18 cellular contexts compared by ENCODE assay signal in the genomic region with DNA sequence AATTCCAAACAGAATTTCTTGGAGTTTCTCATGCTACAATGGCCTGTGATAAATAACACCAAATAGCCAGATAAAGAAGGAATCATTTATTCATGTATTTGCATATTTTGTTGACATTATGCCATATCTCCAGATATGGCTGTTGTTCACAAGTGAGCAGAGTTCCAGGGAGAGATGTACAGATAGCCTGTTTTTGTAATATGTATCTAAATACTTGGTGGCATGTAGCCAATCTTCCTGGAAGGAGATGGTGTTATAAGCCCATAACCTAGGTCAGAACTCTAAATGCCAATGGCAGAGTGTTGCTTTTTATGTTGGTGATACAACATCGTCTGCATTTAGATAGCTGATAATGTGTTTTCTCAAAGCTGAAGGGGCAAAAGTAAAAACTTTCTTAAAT.
DNase-seq lines count a peak whose midpoint lies in the region; ATAC-seq and TF ChIP-seq lines count a peak whose summit lies in the region.
"Had no signal": no experiment of that assay in that cellular context is flagged by ENCODE, and none has a peak within 500 bp of the region (broad histone marks: within the 10 kb centered on the region; RNA-seq: fewer than 3 reads in every experiment).

No MANE protein-coding gene starts in this region.

- no peak for TF ChIP-seq POLR2A in stomach (IDR thresholded peaks at IDR 0.05)

- H3K27ac Mint-ChIP-seq in mesothelial cell of epicardium = peak overlapping the region; percentile 69
- H3K27ac Mint-ChIP-seq: GM23338, IgD-negative memory B cell had no signal

- TF ChIP-seq CTCF in cardiac muscle cell (IDR thresholded peaks at IDR 0.05; ENCODE audit: low read depth, low read length) (no peak), mesothelial cell of epicardium (IDR thresholded peaks at IDR 0.05; ENCODE audit: unreplicated experiment) (no peak), stomach (IDR thresholded peaks at IDR 0.05) (no peak)

- H3K36me3 ChIP-seq in cardiac muscle cell = no peaks in the 10 kb centered on the region
- H3K36me3 ChIP-seq in stomach = no peaks in the 10 kb centered on the region
- H3K36me3 ChIP-seq: BLaER1 treated with 17β-estradiol and CSF1 and Interleukin-3, amounts not matched to agents 10 nM and 100 nM had no signal

- H3K4me1 ChIP-seq in cardiac muscle cell (ENCODE audit: low read depth) = peaks cover 30% of the 10 kb centered on the region
- peaks cover 0 to 25% (median 9%) of the 10 kb centered on the region in 4 donors for H3K4me1 ChIP-seq in stomach

- H3K9me3 ChIP-seq in cardiac muscle cell (ENCODE audit: low read depth) = no peaks in the 10 kb centered on the region
- H3K9me3 ChIP-seq in stomach = no peaks in the 10 kb centered on the region
- H3K9me3 ChIP-seq: BLaER1 treated with 17β-estradiol and CSF1 and Interleukin-3, amounts not matched to agents 10 nM and 100 nM had no signal

- no peaks in the 10 kb centered on the region for H3K27me3 Mint-ChIP-seq in mesothelial cell of epicardium (ENCODE audit: low read depth)
- H3K27me3 Mint-ChIP-seq: IgD-negative memory B cell had no signal

- H3K27ac ChIP-seq in cardiac muscle cell (peak overlapping the region; percentile 92), stomach (peak overlapping the region in 1 of 5 donors; percentile 61)
- H3K27ac ChIP-seq: BLaER1 treated with 17β-estradiol and CSF1 and Interleukin-3, amounts not matched to agents 10 nM and 100 nM; HL-60 had no signal

- H3K27me3 ChIP-seq in cardiac muscle cell = no peaks in the 10 kb centered on the region
- no peaks in the 10 kb centered on the region for H3K27me3 ChIP-seq in stomach
- H3K27me3 ChIP-seq: BLaER1 treated with 17β-estradiol and CSF1 and Interleukin-3, amounts not matched to agents 10 nM and 100 nM had no signal

- DNase-seq in Right ventricle myocardium inferior (ENCODE audit: missing footprints) (no peak), cardiac septum (ENCODE audit: low spot score) (no peak), cardiac muscle cell (ENCODE audit: low read depth in 1 of 2, low spot score in 1 of 2) (peak; percentile 20 to 31), mesothelial cell of epicardium (ENCODE audit: low spot score in 2 of 2, unreplicated experiment in 2 of 2) (no peak), NCI-H128 (lab: John Stamatoyannopoulos, UW; ENCODE audit: unreplicated experiment) (no peak), head of caudate nucleus (no peak), NCI-H146 treated with DMSO at 0.1 percent for 48 hours (lab: John Stamatoyannopoulos, UW; ENCODE audit: unreplicated experiment) (no peak), stomach (no peak)
- DNase-seq: GF-D8, NCI-H1417, NCI-H1930, NCI-H446, NCI-H774 had no signal

- no peaks in the 10 kb centered on the region for H3K36me3 Mint-ChIP-seq in mesothelial cell of epicardium
- H3K36me3 Mint-ChIP-seq: IgD-negative memory B cell had no signal

- intact Hi-C loops in Right ventricle myocardium inferior (cut with DNase I) (loop anchor here (5.0 to 10.0 kb wide), 4 partner anchors 131 to 567 kb away; no protein-coding TSS in a partner anchor), cardiac septum (cut with DNase I) (loop anchor here (2.0 to 5.0 kb wide), 5 partner anchors 129 to 485 kb away; no protein-coding TSS in a partner anchor), head of caudate nucleus (cut with DNase I) (no loop called here), stomach (cut with DNase I; ENCODE audit: low total_unique reads) (no loop called here)

- H3K4me3 ChIP-seq in cardiac muscle cell (no peak overlapping the region), stomach (no peak overlapping the region)
- H3K4me3 ChIP-seq: BLaER1 treated with 17β-estradiol and CSF1 and Interleukin-3, amounts not matched to agents 10 nM and 100 nM; GM23338 had no signal

- WGBS in stomach, 5 donors = 23 to 48% (median 41%) methylated on average over 1 of the region's 1 CpG

- H3K4me3 Mint-ChIP-seq in mesothelial cell of epicardium = no peak overlapping the region
- H3K4me3 Mint-ChIP-seq: GM23338, IgD-negative memory B cell had no signal

- peaks cover 26% of the 10 kb centered on the region for H3K4me1 Mint-ChIP-seq in mesothelial cell of epicardium
- H3K4me1 Mint-ChIP-seq: GM23338, IgD-negative memory B cell had no signal

- TF ChIP-seq EP300 in stomach (IDR thresholded peaks at IDR 0.05) = no peak

- ATAC-seq in Right ventricle myocardium inferior = peak; percentile 17
- ATAC-seq: Panc1 had no signal

- H3K9me3 Mint-ChIP-seq in mesothelial cell of epicardium = no peaks in the 10 kb centered on the region
- H3K9me3 Mint-ChIP-seq: GM23338 had no signal

Comparison
In these comparisons a context has a peak if more than half of its experiments do, and no peak if none do; other contexts are left out.
1. DNase-seq: peak in cardiac muscle cell (2 of 2); none in Right ventricle myocardium inferior (single experiment), cardiac septum (single experiment), mesothelial cell of epicardium (0 of 2), NCI-H128 (single experiment), head of caudate nucleus (0 of 42), NCI-H146 treated with DMSO at 0.1 percent for 48 hours (single experiment) and stomach (single experiment).
2. intact Hi-C loops: an anchor here in Right ventricle myocardium inferior (5.0 to 10.0 kb wide) and cardiac septum (2.0 to 5.0 kb wide); none called in head of caudate nucleus and stomach.